Comparison of ENCODE assay signal across 8 cellular contexts in genomic region chr22:38202437-38203089, GRCh38. TPM values are rescaled to one million over a fixed set of nuclear protein-coding genes. Genes with fewer than 3 reads are reported as not detected.
DNase-seq lines count a peak whose midpoint lies in the region; ATAC-seq, FAIRE-seq and TF ChIP-seq lines count a peak whose summit lies in the region.

No MANE protein-coding gene starts in this region.

- POLR2A ChIA-PET in Panc1 (lab: Charles Lee) = interaction anchor here (0.5 to 0.6 kb wide), 3 partner anchors 23 to 1427 kb away, joined by 3 to 14 read pairs (median 4); partner anchors contain the start of gene IFT27

- ATAC-seq in HG02884 (IDR thresholded peaks at IDR 0.05; ENCODE audit: unreplicated experiment) = peak; percentile 11
- peak; percentile 65 for ATAC-seq in Panc1
- peak; percentile 38 for ATAC-seq in foreskin keratinocyte

- intact Hi-C loops in Panc1 (cut with micrococcal nuclease; ENCODE audit: unreplicated experiment) = no loop called here

- H3K36me3 ChIP-seq in Panc1 (ENCODE audit: control insufficient read depth, insufficient read depth, low read length) (no peaks in the 10 kb centered on the region; the same call in 1 of the 2 replicates), neuron (ENCODE audit: insufficient read depth, low read length) (no peaks in the 10 kb centered on the region)

- H3K27ac ChIP-seq in Panc1 (ENCODE audit: low read length) (peak overlapping the region; percentile 52; the same call in 1 of the 2 replicates), foreskin keratinocyte (peak overlapping the region; percentile 95)

- peak; percentile 79 for FAIRE-seq in urothelium cell line (lab: Jason Lieb, UNC)

- H3K4me3 ChIP-seq in Panc1 (ENCODE audit: low read depth in 2 of 2, low read length in 2 of 2) = peak overlapping the region; percentile 62 to 93
- peak overlapping the region; percentile 71 for H3K4me3 ChIP-seq in neuron (ENCODE audit: low read length)

- DNase-seq in DMS153 (lab: John Stamatoyannopoulos, UW) (peak; percentile 40), DMS153 treated with DMSO at 0.1 percent for 48 hours (lab: John Stamatoyannopoulos, UW; ENCODE audit: unreplicated experiment) (no peak), Panc1 (ENCODE audit: low read depth, low spot score) (no peak), foreskin keratinocyte (peak in 1 of 2 donors; percentile 53), urothelium cell line (ENCODE audit: low spot score) (peak; percentile 74)
- peak; percentile 68 for DNase-seq in activated naive CD4-positive, alpha-beta T cell treated with Interleukin-2 at 50 U/mL for 16 hours

- H2AFZ ChIP-seq in neuron (ENCODE audit: low read depth, low read length) = peak overlapping the region; percentile 71

- no peaks in the 10 kb centered on the region; the same call in 1 of the 2 replicates for H3K4me1 ChIP-seq in Panc1 (ENCODE audit: control insufficient read depth, insufficient read depth, low read length)
- peaks cover 9% of the 10 kb centered on the region for H3K4me1 ChIP-seq in foreskin keratinocyte
- H3K4me1 ChIP-seq in neuron (ENCODE audit: insufficient read depth, low read length) = peaks cover 11% of the 10 kb centered on the region

- H3K27me3 ChIP-seq in Panc1 (ENCODE audit: control insufficient read depth, insufficient read depth, low read length) = no peaks in the 10 kb centered on the region
- no peaks in the 10 kb centered on the region for H3K27me3 ChIP-seq in foreskin keratinocyte
- no peaks in the 10 kb centered on the region for H3K27me3 ChIP-seq in neuron (ENCODE audit: insufficient read depth, low read length)

- no peak for TF ChIP-seq CTCF in Panc1 (IDR thresholded peaks at IDR 0.05)
- TF ChIP-seq CTCF in foreskin keratinocyte (conservative IDR thresholded peaks at IDR 0.05) = peak; percentile 33

- H3K9me3 ChIP-seq in Panc1 (ENCODE audit: control insufficient read depth, insufficient read depth, low read depth, low read length) (no peaks in the 10 kb centered on the region), neuron (ENCODE audit: low read length) (no peaks in the 10 kb centered on the region)

- in situ Hi-C loops in Panc1 (cut with HindIII; ENCODE audit: low pct_unique_long_range_greater_than_20kb, low sequenced_read_pairs) = no loop called here

- CTCF ChIA-PET in Panc1 (lab: Charles Lee) = interaction anchor here (0.6 kb wide), 2 partner anchors 12 to 143 kb away, joined by 3 to 6 read pairs; no protein-coding TSS in a partner anchor

- BruUV-seq in Panc1 (replicated peaks; lab: Mats Ljungman, UMichigan) = no TSS peak

RNA-seq across cellular contexts. Expression of gene MAFF, which starts 0.8 kb away (rescaled TPM):
- 6.4 TPM for total RNA-seq in Panc1 (2021; ENCODE audit: unreplicated experiment)
- 11.8 TPM for polyA plus RNA-seq in Panc1 (2012; ENCODE audit: insufficient read length)
- total RNA-seq in foreskin keratinocyte = 21.1 and 23.8 TPM in 2 replicates
- polyA plus RNA-seq in foreskin keratinocyte = 18.7 and 20.0 TPM in 2 replicates

RNA-seq across cellular contexts. Expression of gene PLA2G6, which starts 20.9 kb away (rescaled TPM):
- total RNA-seq in Panc1 (2021; ENCODE audit: unreplicated experiment) (16.2 TPM), foreskin keratinocyte (3.4 and 4.6 TPM in 2 replicates)
- 17.7 TPM for polyA plus RNA-seq in Panc1 (2012; ENCODE audit: insufficient read length)
- 2.4 and 2.5 TPM in 2 replicates for polyA plus RNA-seq in foreskin keratinocyte

Comparison
In these comparisons a context has a peak if more than half of its experiments do, and no peak if none do; other contexts are left out.
1. DNase-seq: peak in DMS153 (single experiment), activated naive CD4-positive, alpha-beta T cell treated with Interleukin-2 at 50 U/mL for 16 hours (single experiment) and urothelium cell line (single experiment); none in DMS153 treated with DMSO at 0.1 percent for 48 hours (single experiment) and Panc1 (single experiment).
2. ATAC-seq: peak in every context shown above with its lines; median percentile 65 in Panc1; 38 in foreskin keratinocyte; 11 in HG02884.